In the genomic region with DNA sequence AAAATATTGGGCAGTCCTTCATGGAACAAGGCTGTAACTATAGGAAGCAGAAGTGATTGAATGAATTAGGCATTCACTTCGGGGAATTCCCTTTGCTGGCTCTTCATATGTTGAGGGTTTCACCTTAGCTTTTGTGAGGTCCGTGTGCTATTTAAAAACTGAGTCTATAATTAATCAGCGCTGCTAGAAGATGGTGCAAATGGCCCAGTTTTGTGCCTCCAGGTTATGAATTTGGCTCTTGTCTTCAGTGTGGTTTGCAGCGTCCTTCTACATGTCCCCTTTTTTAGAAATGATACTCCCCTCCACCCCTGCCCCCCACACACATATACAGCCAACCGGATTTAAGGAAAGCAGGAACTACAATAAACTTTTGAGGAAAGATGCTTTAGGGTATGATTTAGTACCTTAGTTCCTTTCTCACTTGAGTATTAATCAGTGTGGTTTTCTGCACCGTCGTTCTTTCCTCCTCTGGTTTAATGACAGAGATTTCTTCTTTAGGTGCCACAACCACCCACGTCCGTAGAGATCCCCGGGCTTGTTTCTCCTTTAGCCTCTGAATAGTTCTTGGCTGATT, we compare ENCODE assay signal across 1 cellular context.
TF ChIP-seq lines count a peak whose summit lies in the region.

No MANE protein-coding gene starts in this region.

TF ChIP-seq in GM12878, 131 proteins besides CTCF, POLR2A, EP300 and RAD21 (continued from another document):
- TF ChIP-seq HSF1 (IDR thresholded peaks at IDR 0.05; ENCODE audit: low read depth, low read length) (no peak), NBN (IDR thresholded peaks at IDR 0.05) (peak; percentile 67; the same call in 1 of the 2 replicates), ETV6 (conservative IDR thresholded peaks at IDR 0.05 in 1 of 2, IDR thresholded peaks at IDR 0.05 in 1 of 2; ENCODE audit: borderline replicate concordance in 1 of 2, low read depth in 1 of 2) (0 out of 4 replicates have a peak, but pooled peaks of 1 of the 2 experiments have one; percentile 31), STAT3 (IDR thresholded peaks at IDR 0.05; ENCODE audit: low read depth, low read length) (0 out of 2 replicates have a peak, but pooled peaks have one; percentile 54), IRF4 (IDR thresholded peaks at IDR 0.05; ENCODE audit: low read depth, low read length) (no peak), CREM (IDR thresholded peaks at IDR 0.05; ENCODE audit: low read depth) (peak; percentile 10; the same call in 1 of the 2 replicates), SIX5 (IDR thresholded peaks at IDR 0.05; ENCODE audit: low read depth, low read length, severe bottlenecking) (no peak), ZNF274 (IDR thresholded peaks at IDR 0.05; ENCODE audit: insufficient read depth, insufficient read length) (no peak), SP1 (IDR thresholded peaks at IDR 0.05; ENCODE audit: low read depth, low read length) (peak; percentile 12), SIN3A (IDR thresholded peaks at IDR 0.05; ENCODE audit: low read depth, low read length) (no peak), IKZF1 (conservative IDR thresholded peaks at IDR 0.05) (peak; percentile 74), ZNF24 (IDR thresholded peaks at IDR 0.05) (peak; percentile 93), CHD2 (IDR thresholded peaks at IDR 0.05; ENCODE audit: borderline replicate concordance, low read depth, low read length) (peak; percentile 33; the same call in 1 of the 2 replicates), E4F1 (IDR thresholded peaks at IDR 0.05; ENCODE audit: borderline replicate concordance, partially characterized antibody) (no peak), MTA3 (IDR thresholded peaks at IDR 0.05; ENCODE audit: borderline replicate concordance, low read length) (peak; percentile 63; the same call in 1 of the 2 replicates), RB1 (IDR thresholded peaks at IDR 0.05; ENCODE audit: borderline replicate concordance) (peak; percentile 17; the same call in 1 of the 2 replicates), REST (IDR thresholded peaks at IDR 0.05; ENCODE audit: low read depth, low read length) (no peak), CBX5 (IDR thresholded peaks at IDR 0.05; ENCODE audit: low read depth) (no peak), NR2F1 (conservative IDR thresholded peaks at IDR 0.05) (no peak)
- TF ChIP-seq, protein P1, sequence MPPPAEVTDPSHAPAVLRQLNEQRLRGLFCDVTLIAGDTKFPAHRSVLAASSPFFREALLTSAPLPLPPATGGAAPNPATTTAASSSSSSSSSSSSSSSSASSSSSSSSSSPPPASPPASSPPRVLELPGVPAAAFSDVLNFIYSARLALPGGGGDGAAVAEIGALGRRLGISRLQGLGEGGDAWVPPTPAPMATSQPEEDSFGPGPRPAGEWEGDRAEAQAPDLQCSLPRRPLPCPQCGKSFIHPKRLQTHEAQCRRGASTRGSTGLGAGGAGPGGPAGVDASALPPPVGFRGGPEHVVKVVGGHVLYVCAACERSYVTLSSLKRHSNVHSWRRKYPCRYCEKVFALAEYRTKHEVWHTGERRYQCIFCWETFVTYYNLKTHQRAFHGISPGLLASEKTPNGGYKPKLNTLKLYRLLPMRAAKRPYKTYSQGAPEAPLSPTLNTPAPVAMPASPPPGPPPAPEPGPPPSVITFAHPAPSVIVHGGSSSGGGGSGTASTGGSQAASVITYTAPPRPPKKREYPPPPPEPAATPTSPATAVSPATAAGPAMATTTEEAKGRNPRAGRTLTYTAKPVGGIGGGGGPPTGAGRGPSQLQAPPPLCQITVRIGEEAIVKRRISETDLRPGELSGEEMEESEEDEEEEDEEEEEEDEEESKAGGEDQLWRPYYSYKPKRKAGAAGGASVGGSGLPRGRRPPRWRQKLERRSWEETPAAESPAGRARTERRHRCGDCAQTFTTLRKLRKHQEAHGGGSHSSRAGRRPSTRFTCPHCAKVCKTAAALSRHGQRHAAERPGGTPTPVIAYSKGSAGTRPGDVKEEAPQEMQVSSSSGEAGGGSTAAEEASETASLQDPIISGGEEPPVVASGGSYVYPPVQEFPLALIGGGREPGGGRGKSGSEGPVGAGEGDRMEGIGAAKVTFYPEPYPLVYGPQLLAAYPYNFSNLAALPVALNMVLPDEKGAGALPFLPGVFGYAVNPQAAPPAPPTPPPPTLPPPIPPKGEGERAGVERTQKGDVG (CRISPR knock-in tag; IDR thresholded peaks at IDR 0.05) = no peak
- TF ChIP-seq, protein P2, sequence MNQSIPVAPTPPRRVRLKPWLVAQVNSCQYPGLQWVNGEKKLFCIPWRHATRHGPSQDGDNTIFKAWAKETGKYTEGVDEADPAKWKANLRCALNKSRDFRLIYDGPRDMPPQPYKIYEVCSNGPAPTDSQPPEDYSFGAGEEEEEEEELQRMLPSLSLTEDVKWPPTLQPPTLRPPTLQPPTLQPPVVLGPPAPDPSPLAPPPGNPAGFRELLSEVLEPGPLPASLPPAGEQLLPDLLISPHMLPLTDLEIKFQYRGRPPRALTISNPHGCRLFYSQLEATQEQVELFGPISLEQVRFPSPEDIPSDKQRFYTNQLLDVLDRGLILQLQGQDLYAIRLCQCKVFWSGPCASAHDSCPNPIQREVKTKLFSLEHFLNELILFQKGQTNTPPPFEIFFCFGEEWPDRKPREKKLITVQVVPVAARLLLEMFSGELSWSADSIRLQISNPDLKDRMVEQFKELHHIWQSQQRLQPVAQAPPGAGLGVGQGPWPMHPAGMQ (IDR thresholded peaks at IDR 0.05; ENCODE audit: borderline replicate concordance) = no peak
TF ChIP-seq in GM12878: peak in this region for 32.
